ENCODE assay signal across 9 cellular contexts in the genomic region with DNA sequence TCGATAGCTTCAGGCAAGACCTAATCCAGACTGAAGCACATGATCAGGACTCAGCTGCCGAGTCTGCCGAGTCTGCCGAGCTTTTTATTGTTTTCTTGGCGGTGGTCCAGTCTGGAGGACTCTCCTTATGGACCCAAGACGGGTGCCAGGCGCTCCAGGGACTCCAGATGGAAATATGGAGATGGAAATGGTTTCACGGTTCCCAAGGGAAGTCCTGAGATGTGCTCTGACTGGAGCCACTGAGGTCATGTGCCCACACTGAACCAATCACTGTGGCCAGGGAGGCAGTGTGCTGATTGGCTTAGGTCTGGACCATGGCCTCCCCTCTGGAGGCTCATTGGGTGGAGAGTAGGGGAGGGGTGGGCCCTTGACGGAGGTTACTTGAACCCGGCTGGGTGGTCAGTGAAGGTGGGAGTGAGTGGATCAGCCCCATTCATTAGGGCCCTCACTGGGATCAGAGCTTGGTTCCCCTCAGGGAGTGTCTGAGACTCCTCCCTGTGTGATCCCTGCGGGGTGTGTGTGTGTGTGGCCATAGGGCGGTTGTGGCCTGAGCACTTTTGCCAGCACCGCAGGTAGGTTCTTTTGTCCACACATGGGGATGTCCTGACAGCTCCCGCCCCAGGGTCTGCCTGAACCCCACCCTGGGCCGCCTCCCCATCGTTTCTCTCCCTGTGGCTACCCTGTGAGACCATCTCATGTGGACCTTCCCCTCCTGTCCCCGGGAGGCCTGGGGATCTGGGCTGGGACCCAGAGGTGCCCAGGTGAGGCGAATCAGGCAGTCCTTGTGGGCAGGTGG. TPM values are rescaled to one million over a fixed set of nuclear protein-coding genes. Genes with fewer than 3 reads are reported as not detected.
DNase-seq lines count a peak whose midpoint lies in the region; ATAC-seq and TF ChIP-seq lines count a peak whose summit lies in the region.
"Had no signal": no experiment of that assay in that cellular context is flagged by ENCODE, and none has a peak within 500 bp of the region (broad histone marks: within the 10 kb centered on the region; RNA-seq: fewer than 3 reads in every experiment).

No MANE protein-coding gene starts in this region.

- H3K27ac Mint-ChIP-seq in CD4-positive, alpha-beta T cell = no peak overlapping the region

- TF ChIP-seq CTCF in BE2C (IDR thresholded peaks at IDR 0.05; ENCODE audit: low read depth, low read length) = no peak
- TF ChIP-seq CTCF in CD4-positive, alpha-beta T cell (IDR thresholded peaks at IDR 0.05) = no peak

- peak; percentile 90 for DNase-seq in BE2C
- DNase-seq in NT2/D1 (ENCODE audit: low read depth, low spot score) = no peak
- peak in 1 of 3 donors; percentile 53 for DNase-seq in right cardiac atrium
- no peak for DNase-seq in GDM1 (lab: John Stamatoyannopoulos, UW)
- no peak for DNase-seq in CD4-positive, alpha-beta T cell

- H3K9me3 ChIP-seq in BE2C (no peaks in the 10 kb centered on the region), HUES64 (ENCODE audit: insufficient read depth, low read depth, low read length) (no peaks in the 10 kb centered on the region), NT2/D1 (ENCODE audit: insufficient read depth, low read length) (no peaks in the 10 kb centered on the region), right cardiac atrium (ENCODE audit: control insufficient read depth, low read length) (no peaks in the 10 kb centered on the region)
- no peaks in the 10 kb centered on the region for H3K9me3 ChIP-seq in CD4-positive, alpha-beta T cell (ENCODE audit: control insufficient read depth, low read length)

- POLR2A ChIA-PET in CD4-positive, alpha-beta T cell (lab: Charles Lee) = interaction anchor here (1.5 kb wide), 1 partner anchor 55 kb away, joined by 3 read pairs; the partner anchor contains the start of genes PRDX5 and TRMT112

- 58% methylated on average over 18 of the region's 18 CpGs for WGBS in HUES64
- WGBS in right cardiac atrium = 68% methylated on average over 18 of the region's 18 CpGs

- CTCF ChIA-PET in CD4-positive, alpha-beta T cell (lab: Charles Lee) = no interaction called here

- H3K27ac ChIP-seq in HUES64 (ENCODE audit: low read depth, low read length) (peak overlapping the region; percentile 43; the same call in 1 of the 2 replicates), right cardiac atrium (ENCODE audit: low read length) (no peak overlapping the region)
- no peak overlapping the region for H3K27ac ChIP-seq in CD4-positive, alpha-beta T cell (ENCODE audit: low read depth, low read length)

- H3K4me3 ChIP-seq in BE2C (ENCODE audit: low read depth, low read length) (peak overlapping the region; percentile 66), HUES64 (ENCODE audit: low read length) (peak overlapping the region; percentile 26; the same call in 1 of the 2 replicates), NT2/D1 (ENCODE audit: insufficient read length, low read depth) (no peak overlapping the region), right cardiac atrium (ENCODE audit: low read length) (no peak overlapping the region)

- H3K27me3 Mint-ChIP-seq in CD4-positive, alpha-beta T cell = no peaks in the 10 kb centered on the region

- H3K4me1 Mint-ChIP-seq in CD4-positive, alpha-beta T cell (ENCODE audit: low read depth) = no peaks in the 10 kb centered on the region

- no peaks in the 10 kb centered on the region for H3K9me3 Mint-ChIP-seq in CD4-positive, alpha-beta T cell
- H3K9me3 Mint-ChIP-seq: neural crest cell had no signal

- H3K4me1 ChIP-seq in BE2C (peaks cover 6% of the 10 kb centered on the region), HUES64 (ENCODE audit: insufficient read depth, low read length) (no peaks in the 10 kb centered on the region), NT2/D1 (ENCODE audit: insufficient read depth, insufficient read length) (peaks cover 2% of the 10 kb centered on the region), right cardiac atrium (ENCODE audit: control insufficient read depth, insufficient read depth, low read length) (no peaks in the 10 kb centered on the region)

- H3K9ac ChIP-seq in HUES64 (ENCODE audit: low read depth, low read length) = no peak overlapping the region
- H3K9ac ChIP-seq in NT2/D1 (ENCODE audit: insufficient read length, low read depth) = peak overlapping the region; percentile 32

- H3K36me3 Mint-ChIP-seq in CD4-positive, alpha-beta T cell (ENCODE audit: low read depth) = peaks cover 6% of the 10 kb centered on the region

- no peak overlapping the region for H3K4me3 Mint-ChIP-seq in CD4-positive, alpha-beta T cell
- H3K4me3 Mint-ChIP-seq: neural crest cell had no signal

- H3K36me3 ChIP-seq in BE2C = no peaks in the 10 kb centered on the region
- H3K36me3 ChIP-seq in HUES64 (ENCODE audit: insufficient read depth, low read length) = 0 out of 2 replicates have a peak, but pooled peaks cover 6% of the 10 kb centered on the region
- H3K36me3 ChIP-seq in NT2/D1 (ENCODE audit: insufficient read depth, insufficient read length, low read length) = peaks cover 34% of the 10 kb centered on the region

- ATAC-seq in right cardiac atrium = peak; percentile 14 to 23
- no peak for ATAC-seq in CD4-positive, alpha-beta T cell (ENCODE audit: poor library complexity)
- ATAC-seq in GM21528 (IDR thresholded peaks at IDR 0.05; ENCODE audit: low FRiP score, unreplicated experiment) = no peak
- no peak for ATAC-seq in HG02981 (IDR thresholded peaks at IDR 0.05; ENCODE audit: unreplicated experiment)

- intact Hi-C loops in right cardiac atrium (cut with DNase I) = no loop called here
- intact Hi-C loops in CD4-positive, alpha-beta T cell (cut with DNase I, micrococcal nuclease) = no loop called here

- H3K27me3 ChIP-seq in BE2C (no peaks in the 10 kb centered on the region), HUES64 (ENCODE audit: insufficient read depth, low read length) (no peaks in the 10 kb centered on the region), NT2/D1 (ENCODE audit: insufficient read depth, insufficient read length) (no peaks in the 10 kb centered on the region), right cardiac atrium (ENCODE audit: control insufficient read depth, insufficient read depth) (no peaks in the 10 kb centered on the region)
- no peaks in the 10 kb centered on the region for H3K27me3 ChIP-seq in CD4-positive, alpha-beta T cell (ENCODE audit: control insufficient read depth, insufficient read depth, low read length)

RNA-seq across cellular contexts. Expression of gene RPS6KA4, which starts 14.0 kb away (rescaled TPM):
- 33.0 TPM for polyA plus RNA-seq in BE2C (2012; ENCODE audit: insufficient read depth, insufficient read length, low read depth)
- polyA plus RNA-seq in HUES64 (2013, experiment 1 of 2) = 7.5 TPM
- 9.3 TPM for polyA plus RNA-seq in HUES64 (2013, experiment 2 of 2)
- total RNA-seq in right cardiac atrium = 10 to 100 TPM; 17.0 to 17.6 (median 17.1) TPM
- polyA plus RNA-seq in right cardiac atrium = 12.8 TPM
- 1 to 10 TPM; 7.3 to 9.2 TPM for total RNA-seq in CD4-positive, alpha-beta T cell

RNA-seq across cellular contexts. Expression of gene CCDC88B, which starts 33.0 kb away (rescaled TPM):
- polyA plus RNA-seq in BE2C (2012; ENCODE audit: insufficient read depth, insufficient read length, low read depth) = 1.4 TPM
- polyA plus RNA-seq in HUES64 (2013, experiment 1 of 2) = 2.0 TPM
- 3.9 TPM for polyA plus RNA-seq in HUES64 (2013, experiment 2 of 2)
- total RNA-seq in right cardiac atrium = 10 to 100 TPM in 3 of 4 donors, 1 to 10 TPM in 1; 5.9 to 14.4 (median 11.6) TPM
- 25.1 TPM for polyA plus RNA-seq in right cardiac atrium
- total RNA-seq in CD4-positive, alpha-beta T cell = 100 to 1,000 TPM; 107 to 112 TPM

RNA-seq across cellular contexts. Expression of gene PRDX5, which starts 55.1 kb away (rescaled TPM):
- polyA plus RNA-seq in BE2C (2012; ENCODE audit: insufficient read depth, insufficient read length, low read depth) = 187 TPM
- polyA plus RNA-seq in HUES64 (2013, experiment 1 of 2) = 174 TPM
- 178 TPM for polyA plus RNA-seq in HUES64 (2013, experiment 2 of 2)
- 100 to 1,000 TPM; 258 to 356 (median 315) TPM for total RNA-seq in right cardiac atrium
- polyA plus RNA-seq in right cardiac atrium = 683 TPM
- 10 to 100 TPM; 31.7 to 33.1 TPM for total RNA-seq in CD4-positive, alpha-beta T cell

RNA-seq across cellular contexts. Expression of gene TRMT112, which starts 55.6 kb away (rescaled TPM):
- 825 TPM for polyA plus RNA-seq in BE2C (2012; ENCODE audit: insufficient read depth, insufficient read length, low read depth)
- polyA plus RNA-seq in HUES64 (2013, experiment 1 of 2) = 232 TPM
- polyA plus RNA-seq in HUES64 (2013, experiment 2 of 2) = 226 TPM
- total RNA-seq in right cardiac atrium = 100 to 1,000 TPM in 3 of 4 donors, 10 to 100 TPM in 1; 91.7 to 103 (median 102) TPM
- 144 TPM for polyA plus RNA-seq in right cardiac atrium
- 10 to 100 TPM; 70.5 to 71.4 TPM for total RNA-seq in CD4-positive, alpha-beta T cell

Comparison
In these comparisons a context has a peak if more than half of its experiments do, and no peak if none do; other contexts are left out.
1. H3K4me3 ChIP-seq: peak in BE2C (single experiment) and HUES64 (single experiment); none in NT2/D1 (single experiment) and right cardiac atrium (single experiment).
2. ATAC-seq: peak in right cardiac atrium (2 of 2); none in CD4-positive, alpha-beta T cell (single experiment), GM21528 (single experiment) and HG02981 (single experiment).
3. RNA of gene CCDC88B, which starts 33.0 kb away (total RNA-seq): 107 to 112 TPM in CD4-positive, alpha-beta T cell; 5.9 to 14.4 TPM in right cardiac atrium; every median in the first group is over 4 times any median in the second.
4. RNA of gene PRDX5, which starts 55.1 kb away (total RNA-seq): 258 to 356 TPM in right cardiac atrium; 31.7 to 33.1 TPM in CD4-positive, alpha-beta T cell; every median in the first group is over 4 times any median in the second.